In the genomic region with DNA sequence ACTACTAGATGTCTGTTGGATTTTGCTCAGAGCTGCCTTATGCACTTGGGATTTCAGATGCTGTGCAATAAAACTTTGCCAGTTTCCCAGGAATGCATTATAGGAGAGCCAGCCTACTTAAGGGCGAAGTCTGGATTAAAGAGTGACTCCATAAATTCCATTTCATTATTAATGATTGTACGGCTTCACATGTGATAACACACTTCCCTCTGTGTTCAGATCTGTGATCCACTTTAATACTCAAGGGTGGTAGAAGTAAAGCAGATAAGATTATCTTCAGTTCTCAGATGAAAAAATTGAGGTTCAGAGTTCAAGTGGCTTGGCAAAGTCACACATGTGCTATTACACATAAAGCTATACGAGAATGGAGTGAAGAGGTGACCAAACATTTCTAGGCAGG, we compare ENCODE assay signal across 11 cellular contexts.
"Had no signal": no experiment of that assay in that cellular context is flagged by ENCODE, and none has a peak within 500 bp of the region (broad histone marks: within the 10 kb centered on the region; RNA-seq: fewer than 3 reads in every experiment).

No MANE protein-coding gene starts in this region.

- DNase-seq: GM23248, GOT3, H7, H9, HCEC 1CT, HFFc6 had no signal

- FAIRE-seq: H1, H54 had no signal

- ATAC-seq: GM23338, HCT116 had no signal

- H3K36me3 ChIP-seq: HAP-1 had no signal

- H3K9me3 ChIP-seq: HAP-1 had no signal

- H3K27ac ChIP-seq: GM23248 had no signal

- H3K4me1 ChIP-seq: HAP-1 had no signal

- H3K4me3 ChIP-seq: GM23248, GM23338, HAP-1 had no signal
